In the genomic region with DNA sequence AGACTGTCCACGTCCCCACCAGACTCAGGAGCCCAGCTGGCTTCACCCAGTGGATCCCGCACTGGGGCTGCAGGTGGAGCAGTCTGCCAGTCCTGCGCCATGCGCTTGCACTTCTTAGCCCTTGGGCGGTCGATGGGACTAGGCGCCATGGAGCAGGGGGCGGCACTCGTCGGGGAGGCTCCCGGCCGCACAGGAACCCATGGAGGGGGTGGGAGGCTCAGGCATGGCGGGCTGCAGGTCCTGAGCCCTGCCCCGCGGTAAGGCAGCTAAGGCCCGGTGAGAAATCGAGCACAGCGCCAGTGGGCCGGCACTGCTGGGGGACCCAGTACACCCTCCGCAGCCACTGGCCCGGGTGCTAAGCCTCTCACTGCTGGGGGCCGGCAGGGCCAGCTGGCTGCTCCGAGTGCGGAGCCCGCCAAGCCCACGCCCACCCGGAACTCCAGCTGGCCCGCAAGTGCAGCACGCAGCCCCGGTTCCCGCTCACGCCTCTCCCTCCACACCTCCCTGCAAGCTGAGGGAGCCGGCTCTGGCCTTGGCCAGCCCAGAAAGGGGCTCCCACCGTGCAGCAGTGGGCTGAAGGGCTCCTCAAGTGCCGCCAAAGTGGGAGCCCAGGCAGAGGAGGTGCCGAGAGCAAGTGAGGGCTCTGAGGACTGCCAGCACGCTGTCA, we compare ENCODE assay signal across 7 cellular contexts. TPM values are rescaled to one million over a fixed set of nuclear protein-coding genes. Genes with fewer than 3 reads are reported as not detected.
DNase-seq lines count a peak whose midpoint lies in the region; ATAC-seq and TF ChIP-seq lines count a peak whose summit lies in the region.
"Not testable (repeated sequence)": the region's sequence is repeated elsewhere in the genome, so short reads cannot be mapped to it uniquely, and the experiment has no call there.
"Had no signal": no experiment of that assay in that cellular context is flagged by ENCODE, and none has a peak within 500 bp of the region (broad histone marks: within the 10 kb centered on the region; RNA-seq: fewer than 3 reads in every experiment).

No MANE protein-coding gene starts in this region.

- H3K9me3 ChIP-seq in lung (ENCODE audit: control insufficient read depth in 2 of 2, insufficient read depth in 1 of 2, low read length in 1 of 2): not testable (repeated sequence)

- not testable (repeated sequence) for TF ChIP-seq CTCF in lung (IDR thresholded peaks at IDR 0.05; ENCODE audit: control extremely low read depth, extremely low read depth); osteocyte (IDR thresholded peaks at IDR 0.05)

- H3K27me3 ChIP-seq in lung (ENCODE audit: control insufficient read depth, insufficient read depth): not testable (repeated sequence)

- 94 to 96% methylated on average over 35 to 37 of the region's 37 CpGs for WGBS in lung, 2 donors

- H3K36me3 ChIP-seq in lung (ENCODE audit: control insufficient read depth in 2 of 2, insufficient read depth in 2 of 2, low read length in 2 of 2): not testable (repeated sequence)

- H3K27ac ChIP-seq in lung (ENCODE audit: low read depth in 1 of 2, low read length in 1 of 2): not testable (repeated sequence)

- ATAC-seq in lung (ENCODE audit: insufficient read depth, low FRiP score): not testable (repeated sequence)

- peak; percentile 2 for DNase-seq in T-helper 2 cell treated with Interferon-gamma antibody and Interleukin-4, amounts not matched to agents 5 μg/mL and 100 μg/mL, for 36 hours (ENCODE audit: low spot score)
- DNase-seq in activated T-helper 2 cell treated with anti-CD3 and anti-CD28 coated beads, Interferon-gamma antibody, Interleukin-2, Interleukin-4, amounts not matched to agents 10 μg/mL and 5 μg/mL and 100 μg/mL, durations not matched to agents 14 hours and 24 hours and 36 hours (ENCODE audit: low spot score): peak; percentile 1
- DNase-seq in ecto neural progenitor cell (ENCODE audit: low spot score) (peak; percentile 19), lung (ENCODE audit: low spot score) (peak; percentile 24), osteocyte (ENCODE audit: extremely low spot score, unreplicated experiment) (peak; percentile 81)

- not testable (repeated sequence) for H3K4me3 Mint-ChIP-seq in T-helper 2 cell treated with Interferon-gamma antibody and Interleukin-4, amounts not matched to agents 5 μg/mL and 100 μg/mL, for 36 hours; activated T-helper 2 cell treated with anti-CD3 and anti-CD28 coated beads, Interferon-gamma antibody, Interleukin-2, Interleukin-4, amounts not matched to agents 10 μg/mL and 5 μg/mL and 100 μg/mL, durations not matched to agents 14 hours and 24 hours and 36 hours (ENCODE audit: low read depth); osteocyte (ENCODE audit: unreplicated experiment)

- not testable (repeated sequence) for H3K27ac Mint-ChIP-seq in T-helper 2 cell treated with Interferon-gamma antibody and Interleukin-4, amounts not matched to agents 5 μg/mL and 100 μg/mL, for 36 hours; activated T-helper 2 cell treated with anti-CD3 and anti-CD28 coated beads, Interferon-gamma antibody, Interleukin-2, Interleukin-4, amounts not matched to agents 10 μg/mL and 5 μg/mL and 100 μg/mL, durations not matched to agents 14 hours and 24 hours and 36 hours; osteocyte (ENCODE audit: unreplicated experiment)

- H3K4me3 ChIP-seq in lung: not testable (repeated sequence)

- peaks cover 11% of the 10 kb centered on the region for H3K27me3 Mint-ChIP-seq in T-helper 2 cell treated with Interferon-gamma antibody and Interleukin-4, amounts not matched to agents 5 μg/mL and 100 μg/mL, for 36 hours (ENCODE audit: low read depth)
- H3K27me3 Mint-ChIP-seq in activated T-helper 2 cell treated with anti-CD3 and anti-CD28 coated beads, Interferon-gamma antibody, Interleukin-2, Interleukin-4, amounts not matched to agents 10 μg/mL and 5 μg/mL and 100 μg/mL, durations not matched to agents 14 hours and 24 hours and 36 hours (ENCODE audit: low read depth): peaks cover 12% of the 10 kb centered on the region
- peaks cover 13% of the 10 kb centered on the region for H3K27me3 Mint-ChIP-seq in osteocyte (ENCODE audit: unreplicated experiment)

- not testable (repeated sequence) for H3K36me3 Mint-ChIP-seq in T-helper 2 cell treated with Interferon-gamma antibody and Interleukin-4, amounts not matched to agents 5 μg/mL and 100 μg/mL, for 36 hours (ENCODE audit: low read depth); activated T-helper 2 cell treated with anti-CD3 and anti-CD28 coated beads, Interferon-gamma antibody, Interleukin-2, Interleukin-4, amounts not matched to agents 10 μg/mL and 5 μg/mL and 100 μg/mL, durations not matched to agents 14 hours and 24 hours and 36 hours (ENCODE audit: low read depth); osteocyte (ENCODE audit: unreplicated experiment)

- H3K4me1 ChIP-seq in lung (ENCODE audit: control insufficient read depth in 2 of 2, insufficient read depth in 2 of 2, low read length in 2 of 2): not testable (repeated sequence)

- intact Hi-C loops in activated T-helper 2 cell treated with anti-CD3 and anti-CD28 coated beads, Interferon-gamma antibody, Interleukin-2, Interleukin-4, amounts not matched to agents 10 μg/mL and 5 μg/mL and 100 μg/mL, durations not matched to agents 14 hours and 24 hours and 36 hours (cut with micrococcal nuclease): not testable (repeated sequence)

- not testable (repeated sequence) for H3K9me3 Mint-ChIP-seq in T-helper 2 cell treated with Interferon-gamma antibody and Interleukin-4, amounts not matched to agents 5 μg/mL and 100 μg/mL, for 36 hours; activated T-helper 2 cell treated with anti-CD3 and anti-CD28 coated beads, Interferon-gamma antibody, Interleukin-2, Interleukin-4, amounts not matched to agents 10 μg/mL and 5 μg/mL and 100 μg/mL, durations not matched to agents 14 hours and 24 hours and 36 hours
- peaks cover 12% of the 10 kb centered on the region for H3K9me3 Mint-ChIP-seq in osteocyte (ENCODE audit: unreplicated experiment)

- H3K4me1 Mint-ChIP-seq in T-helper 2 cell treated with Interferon-gamma antibody and Interleukin-4, amounts not matched to agents 5 μg/mL and 100 μg/mL, for 36 hours (ENCODE audit: low read depth); activated T-helper 2 cell treated with anti-CD3 and anti-CD28 coated beads, Interferon-gamma antibody, Interleukin-2, Interleukin-4, amounts not matched to agents 10 μg/mL and 5 μg/mL and 100 μg/mL, durations not matched to agents 14 hours and 24 hours and 36 hours (ENCODE audit: low read depth); osteocyte (ENCODE audit: unreplicated experiment): not testable (repeated sequence)

RNA-seq across cellular contexts. Expression of a gene that starts 35.4 kb away (rescaled TPM):
- total RNA-seq in activated T-helper 2 cell treated with anti-CD3 and anti-CD28 coated beads, Interferon-gamma antibody, Interleukin-2, Interleukin-4, amounts not matched to agents 10 μg/mL and 5 μg/mL and 100 μg/mL, durations not matched to agents 14 hours and 24 hours and 36 hours: not detected in 2 replicates
- 1 to 10 TPM in 1 of 2 donors, under 1 TPM in 1; 0.58 to 4.2 TPM for total RNA-seq in lung
- polyA plus RNA-seq in lung: under 1 TPM; 0.08 to 0.30 TPM
- total RNA-seq in osteocyte: not detected in 2 replicates
- total RNA-seq: A172; CD4-positive, alpha-beta memory T cell had no signal
- polyA plus RNA-seq: CD4-positive, alpha-beta memory T cell had no signal

Comparison
In these comparisons a context has a peak if more than half of its experiments do, and no peak if none do; other contexts are left out.
1. DNase-seq: peak in every context shown above with its lines; median percentile 81 in osteocyte; 24 in lung; 19 in ecto neural progenitor cell; 2 in T-helper 2 cell treated with Interferon-gamma antibody and Interleukin-4, amounts not matched to agents 5 μg/mL and 100 μg/mL, for 36 hours; 1 in activated T-helper 2 cell treated with anti-CD3 and anti-CD28 coated beads, Interferon-gamma antibody, Interleukin-2, Interleukin-4, amounts not matched to agents 10 μg/mL and 5 μg/mL and 100 μg/mL, durations not matched to agents 14 hours and 24 hours and 36 hours.